ENCODE assay signal across 15 cellular contexts in genomic region chr10:104589871-104590270, GRCh38. TPM values are rescaled to one million over a fixed set of nuclear protein-coding genes. Genes with fewer than 3 reads are reported as not detected.
A peak's percentile ranks its signal among the peaks of the same experiment; 100 is the strongest.
DNase-seq lines count a peak whose midpoint lies in the region; ATAC-seq, FAIRE-seq and TF ChIP-seq lines count a peak whose summit lies in the region.
"Had no signal": no experiment of that assay in that cellular context is flagged by ENCODE, and none has a peak within 500 bp of the region (broad histone marks: within the 10 kb centered on the region; RNA-seq: fewer than 3 reads in every experiment).

No MANE protein-coding gene starts in this region.

- POLR2A ChIA-PET in WTC11 (lab: Charles Lee): no interaction called here
- POLR2A ChIA-PET in activated CD8-positive, alpha-beta T cell treated with anti-CD3 and anti-CD28 coated beads for 36 hours (lab: Charles Lee): interaction anchor here (0.8 kb wide), 1 partner anchor 261 kb away, joined by 3 read pairs; no protein-coding TSS in a partner anchor

- no peaks in the 10 kb centered on the region for H3K27me3 Mint-ChIP-seq in WTC11 (ENCODE audit: low read depth)
- peaks cover 11% of the 10 kb centered on the region for H3K27me3 Mint-ChIP-seq in activated CD8-positive, alpha-beta T cell treated with anti-CD3 and anti-CD28 coated beads for 36 hours

- intact Hi-C loops in activated CD8-positive, alpha-beta T cell treated with anti-CD3 and anti-CD28 coated beads for 36 hours (cut with micrococcal nuclease): no loop called here

- TF ChIP-seq CTCF in WTC11 (IDR thresholded peaks at IDR 0.05): no peak
- TF ChIP-seq CTCF in activated CD8-positive, alpha-beta T cell treated with anti-CD3 and anti-CD28 coated beads for 36 hours (IDR thresholded peaks at IDR 0.05): no peak

- CTCF ChIA-PET in WTC11 (lab: Charles Lee): interaction anchor here (0.6 to 1.4 kb wide), 5 partner anchors 9 to 25 kb away, joined by 3 to 4 read pairs (median 3); no protein-coding TSS in a partner anchor
- CTCF ChIA-PET in activated CD8-positive, alpha-beta T cell treated with anti-CD3 and anti-CD28 coated beads for 36 hours (lab: Charles Lee): interaction anchor here (0.7 to 1.7 kb wide), 2 partner anchors 10 to 284 kb away, joined by 3 to 8 read pairs; no protein-coding TSS in a partner anchor

- FAIRE-seq in HTR-8/SVneo (lab: Jason Lieb, UNC): peak; percentile 79

- ATAC-seq in WTC11: peak; percentile 72
- no peak for ATAC-seq in activated CD8-positive, alpha-beta T cell treated with anti-CD3 and anti-CD28 coated beads for 36 hours
- ATAC-seq: activated naive CD8-positive, alpha-beta T cell treated with anti-CD3 and anti-CD28 coated beads, Interleukin-2, amount 50 U/mL, for 24 hours; T-cell had no signal

- H3K36me3 Mint-ChIP-seq in WTC11: no peaks in the 10 kb centered on the region
- H3K36me3 Mint-ChIP-seq in activated CD8-positive, alpha-beta T cell treated with anti-CD3 and anti-CD28 coated beads for 36 hours (ENCODE audit: low read depth): no peaks in the 10 kb centered on the region
- H3K36me3 Mint-ChIP-seq: T-cell had no signal

- H3K4me1 Mint-ChIP-seq in WTC11: peaks cover 9% of the 10 kb centered on the region
- peaks cover 18% of the 10 kb centered on the region for H3K4me1 Mint-ChIP-seq in activated CD8-positive, alpha-beta T cell treated with anti-CD3 and anti-CD28 coated beads for 36 hours (ENCODE audit: low read depth)

- in situ Hi-C loops in ACHN (cut with HindIII; ENCODE audit: low pct_ligation_motif_present, low pct_unique_long_range_greater_than_20kb, low sequenced_read_pairs): loop anchor here (25.0 kb wide), 1 partner anchor 178 kb away; no protein-coding TSS in a partner anchor

- no peak overlapping the region for H3K27ac Mint-ChIP-seq in WTC11
- no peak overlapping the region for H3K27ac Mint-ChIP-seq in activated CD8-positive, alpha-beta T cell treated with anti-CD3 and anti-CD28 coated beads for 36 hours
- H3K27ac Mint-ChIP-seq: activated naive CD8-positive, alpha-beta T cell treated with anti-CD3 and anti-CD28 coated beads, Interleukin-2, amount 50 U/mL, for 24 hours; T-cell had no signal

- H3K4me3 Mint-ChIP-seq in WTC11: no peak overlapping the region
- no peak overlapping the region for H3K4me3 Mint-ChIP-seq in activated CD8-positive, alpha-beta T cell treated with anti-CD3 and anti-CD28 coated beads for 36 hours
- H3K4me3 Mint-ChIP-seq: activated naive CD8-positive, alpha-beta T cell treated with anti-CD3 and anti-CD28 coated beads, Interleukin-2, amount 50 U/mL, for 24 hours; T-cell had no signal

- DNase-seq in ACHN (peak; percentile 87), HTR-8/SVneo (ENCODE audit: insufficient read length, low spot score) (peak; percentile 49), WTC11 (ENCODE audit: low spot score) (no peak), hepatic stellate cell (ENCODE audit: low spot score) (peak; percentile 21), NCI-H1694 (lab: John Stamatoyannopoulos, UW) (no peak), putamen (ENCODE audit: low spot score) (no peak), superior temporal gyrus (ENCODE audit: extremely low spot score) (no peak)
- no peak for DNase-seq in activated CD8-positive, alpha-beta T cell treated with anti-CD3 and anti-CD28 coated beads for 36 hours
- DNase-seq: activated CD4-positive, alpha-beta T cell treated with anti-CD3 and anti-CD28 coated beads for 1 hour; activated naive CD8-positive, alpha-beta T cell treated with anti-CD3 and anti-CD28 coated beads, Interleukin-2, amount 50 U/mL, for 24 hours; activated T-cell treated with anti-CD3 and anti-CD28 coated beads for 4 hours; cortex of kidney; Kasumi-1; OCI-M1; T-cell had no signal

- no peaks in the 10 kb centered on the region for H3K9me3 Mint-ChIP-seq in WTC11
- H3K9me3 Mint-ChIP-seq in activated CD8-positive, alpha-beta T cell treated with anti-CD3 and anti-CD28 coated beads for 36 hours: no peaks in the 10 kb centered on the region
- H3K9me3 Mint-ChIP-seq: activated naive CD8-positive, alpha-beta T cell treated with anti-CD3 and anti-CD28 coated beads, Interleukin-2, amount 50 U/mL, for 24 hours; T-cell had no signal

TF ChIP-seq in WTC11, 78 proteins besides CTCF, POLR2A, EP300 and RAD21:
- no peak for TF ChIP-seq ZNF263 (CRISPR knock-in tag; IDR thresholded peaks at IDR 0.05; ENCODE audit: low read depth)
- TF ChIP-seq ZNF423 (CRISPR knock-in tag; IDR thresholded peaks at IDR 0.05): no peak
- no peak for TF ChIP-seq NR1H2 (CRISPR knock-in tag; IDR thresholded peaks at IDR 0.05)

RNA-seq across cellular contexts. Expression of gene SORCS3, which starts 51.2 kb away (rescaled TPM):
- 0.94 to 1.3 TPM (median 1.3 TPM) in 3 replicates for total RNA-seq in WTC11 (2021)
- not detected for total RNA-seq in activated CD8-positive, alpha-beta T cell treated with anti-CD3 and anti-CD28 coated beads for 36 hours

Comparison
In these comparisons a context has a peak if more than half of its experiments do, and no peak if none do; other contexts are left out.
1. DNase-seq: peak in ACHN (single experiment), HTR-8/SVneo (single experiment) and hepatic stellate cell (single experiment); none in WTC11 (single experiment), NCI-H1694 (single experiment), putamen (single experiment), superior temporal gyrus (single experiment) and activated CD8-positive, alpha-beta T cell treated with anti-CD3 and anti-CD28 coated beads for 36 hours (single experiment).